ENCODE assay signal across 1 cellular context in genomic region chr7:6346581-6346980, GRCh38.
TF ChIP-seq lines count a peak whose summit lies in the region.

No MANE protein-coding gene starts in this region.

TF ChIP-seq in GM12878, 131 proteins besides CTCF, POLR2A, EP300 and RAD21 (continued from another document):
- TF ChIP-seq ZNF217 (IDR thresholded peaks at IDR 0.05) (no peak), BCL11A (IDR thresholded peaks at IDR 0.05; ENCODE audit: low read depth, low read length) (no peak), RCOR1 (conservative IDR thresholded peaks at IDR 0.05; ENCODE audit: low read depth, low read length) (no peak)
- TF ChIP-seq, protein P1, sequence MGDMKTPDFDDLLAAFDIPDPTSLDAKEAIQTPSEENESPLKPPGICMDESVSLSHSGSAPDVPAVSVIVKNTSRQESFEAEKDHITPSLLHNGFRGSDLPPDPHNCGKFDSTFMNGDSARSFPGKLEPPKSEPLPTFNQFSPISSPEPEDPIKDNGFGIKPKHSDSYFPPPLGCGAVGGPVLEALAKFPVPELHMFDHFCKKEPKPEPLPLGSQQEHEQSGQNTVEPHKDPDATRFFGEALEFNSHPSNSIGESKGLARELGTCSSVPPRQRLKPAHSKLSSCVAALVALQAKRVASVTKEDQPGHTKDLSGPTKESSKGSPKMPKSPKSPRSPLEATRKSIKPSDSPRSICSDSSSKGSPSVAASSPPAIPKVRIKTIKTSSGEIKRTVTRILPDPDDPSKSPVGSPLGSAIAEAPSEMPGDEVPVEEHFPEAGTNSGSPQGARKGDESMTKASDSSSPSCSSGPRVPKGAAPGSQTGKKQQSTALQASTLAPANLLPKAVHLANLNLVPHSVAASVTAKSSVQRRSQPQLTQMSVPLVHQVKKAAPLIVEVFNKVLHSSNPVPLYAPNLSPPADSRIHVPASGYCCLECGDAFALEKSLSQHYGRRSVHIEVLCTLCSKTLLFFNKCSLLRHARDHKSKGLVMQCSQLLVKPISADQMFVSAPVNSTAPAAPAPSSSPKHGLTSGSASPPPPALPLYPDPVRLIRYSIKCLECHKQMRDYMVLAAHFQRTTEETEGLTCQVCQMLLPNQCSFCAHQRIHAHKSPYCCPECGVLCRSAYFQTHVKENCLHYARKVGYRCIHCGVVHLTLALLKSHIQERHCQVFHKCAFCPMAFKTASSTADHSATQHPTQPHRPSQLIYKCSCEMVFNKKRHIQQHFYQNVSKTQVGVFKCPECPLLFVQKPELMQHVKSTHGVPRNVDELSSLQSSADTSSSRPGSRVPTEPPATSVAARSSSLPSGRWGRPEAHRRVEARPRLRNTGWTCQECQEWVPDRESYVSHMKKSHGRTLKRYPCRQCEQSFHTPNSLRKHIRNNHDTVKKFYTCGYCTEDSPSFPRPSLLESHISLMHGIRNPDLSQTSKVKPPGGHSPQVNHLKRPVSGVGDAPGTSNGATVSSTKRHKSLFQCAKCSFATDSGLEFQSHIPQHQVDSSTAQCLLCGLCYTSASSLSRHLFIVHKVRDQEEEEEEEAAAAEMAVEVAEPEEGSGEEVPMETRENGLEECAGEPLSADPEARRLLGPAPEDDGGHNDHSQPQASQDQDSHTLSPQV (IDR thresholded peaks at IDR 0.05) = no peak
